8 cellular contexts compared by ENCODE assay signal in the genomic region with DNA sequence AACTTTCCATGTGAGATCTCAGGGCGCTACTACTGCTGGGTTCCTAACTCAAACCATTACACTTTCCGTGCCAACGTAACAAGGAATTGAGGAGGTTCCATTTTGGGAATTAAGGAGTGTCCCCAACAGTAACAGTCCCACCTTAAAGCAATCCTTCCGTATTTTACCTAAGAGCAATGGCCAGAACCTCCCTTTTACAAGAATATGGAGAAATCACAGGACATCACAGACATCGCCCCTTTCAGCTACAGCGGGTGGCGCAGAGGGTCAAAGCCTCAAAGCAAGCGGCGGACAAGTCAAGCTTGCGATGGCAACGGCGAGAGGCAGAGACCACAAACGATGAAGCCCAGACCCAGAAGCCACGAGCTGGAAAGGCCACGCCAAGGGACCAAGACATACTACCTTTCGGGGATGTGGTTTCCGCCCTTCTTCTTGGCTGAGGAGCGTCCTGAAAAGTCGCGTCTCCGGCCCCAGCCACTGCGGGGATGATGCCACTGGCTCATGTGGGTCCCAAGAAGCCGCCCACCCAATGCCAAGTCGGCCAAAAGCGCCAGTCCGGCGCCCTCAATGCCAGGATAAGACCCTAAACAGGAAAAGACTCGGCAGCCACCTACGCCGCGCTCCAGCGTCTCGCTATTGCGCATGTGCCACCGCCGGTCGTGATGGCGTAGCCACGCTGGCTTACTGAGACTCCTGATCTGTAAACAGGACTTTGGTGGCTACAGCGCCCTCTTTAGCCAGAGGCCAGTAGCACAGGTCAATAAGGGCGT.
DNase-seq lines count a peak whose midpoint lies in the region; ATAC-seq lines count a peak whose summit lies in the region.

A gene (minus strand): TSS at position 632 of the 770 bp plus-strand sequence. CDS start 129 bp downstream, at position 503.

- H3K27me3 Mint-ChIP-seq in effector memory CD8-positive, alpha-beta T cell: peaks cover 7 to 9% of the 10 kb centered on the region in 2 donors
- H3K27me3 Mint-ChIP-seq in memory B cell: peaks cover 2% of the 10 kb centered on the region

- H3K36me3 Mint-ChIP-seq in effector memory CD8-positive, alpha-beta T cell (ENCODE audit: insufficient read depth): peaks cover 24% of the 10 kb centered on the region
- H3K36me3 Mint-ChIP-seq in memory B cell: peaks cover 9% of the 10 kb centered on the region

- DNase-seq in CMK (ENCODE audit: low read depth): peak; percentile 89
- DNase-seq in HS-27A (ENCODE audit: low read depth): peak; percentile 64
- peak; percentile 74 for DNase-seq in NK-92 (lab: John Stamatoyannopoulos, UW; ENCODE audit: unreplicated experiment)
- DNase-seq in activated CD8-positive, alpha-beta memory T cell treated with anti-CD3 and anti-CD28 coated beads for 24 hours: peak; percentile 99
- peak; percentile 97 to 99 (median 97) for DNase-seq in effector memory CD8-positive, alpha-beta T cell
- peak; percentile 97 to 98 for DNase-seq in memory B cell (ENCODE audit: low spot score in 2 of 2)
- DNase-seq in stimulated activated CD8-positive, alpha-beta memory T cell treated with anti-CD3 and anti-CD28 coated beads, Interleukin-12 subunit alpha, Interleukin-12 subunit beta, amount 100 ng/mL, for 4 hours (ENCODE audit: low read depth): peak; percentile 89

- peak within 1 kb of the TSS; percentile 96 to 97 for H3K4me3 Mint-ChIP-seq in effector memory CD8-positive, alpha-beta T cell
- H3K4me3 Mint-ChIP-seq in memory B cell: peak within 1 kb of the TSS; percentile 97

- H3K9me3 Mint-ChIP-seq in effector memory CD8-positive, alpha-beta T cell: no peaks in the 10 kb centered on the region
- H3K9me3 Mint-ChIP-seq in memory B cell: no peaks in the 10 kb centered on the region

- ATAC-seq in GM19463 (IDR thresholded peaks at IDR 0.05; ENCODE audit: unreplicated experiment): peak; percentile 99
- peak; percentile 99 for ATAC-seq in effector memory CD8-positive, alpha-beta T cell (replicated peaks)
- ATAC-seq in memory B cell (ENCODE audit: low read depth): peak; percentile 95

- H3K4me1 Mint-ChIP-seq in effector memory CD8-positive, alpha-beta T cell (ENCODE audit: low read depth in 2 of 2): peaks cover 14 to 32% of the 10 kb centered on the region in 2 donors
- H3K4me1 Mint-ChIP-seq in memory B cell: peaks cover 16% of the 10 kb centered on the region

- H3K27ac Mint-ChIP-seq in effector memory CD8-positive, alpha-beta T cell: peak within 1 kb of the TSS; percentile 97
- peak within 1 kb of the TSS; percentile 97 for H3K27ac Mint-ChIP-seq in memory B cell

Comparison
In these comparisons a context has a peak if more than half of its experiments do, and no peak if none do; other contexts are left out.
1. Peak in every context shown above with its lines: DNase-seq and ATAC-seq.